In the genomic region with DNA sequence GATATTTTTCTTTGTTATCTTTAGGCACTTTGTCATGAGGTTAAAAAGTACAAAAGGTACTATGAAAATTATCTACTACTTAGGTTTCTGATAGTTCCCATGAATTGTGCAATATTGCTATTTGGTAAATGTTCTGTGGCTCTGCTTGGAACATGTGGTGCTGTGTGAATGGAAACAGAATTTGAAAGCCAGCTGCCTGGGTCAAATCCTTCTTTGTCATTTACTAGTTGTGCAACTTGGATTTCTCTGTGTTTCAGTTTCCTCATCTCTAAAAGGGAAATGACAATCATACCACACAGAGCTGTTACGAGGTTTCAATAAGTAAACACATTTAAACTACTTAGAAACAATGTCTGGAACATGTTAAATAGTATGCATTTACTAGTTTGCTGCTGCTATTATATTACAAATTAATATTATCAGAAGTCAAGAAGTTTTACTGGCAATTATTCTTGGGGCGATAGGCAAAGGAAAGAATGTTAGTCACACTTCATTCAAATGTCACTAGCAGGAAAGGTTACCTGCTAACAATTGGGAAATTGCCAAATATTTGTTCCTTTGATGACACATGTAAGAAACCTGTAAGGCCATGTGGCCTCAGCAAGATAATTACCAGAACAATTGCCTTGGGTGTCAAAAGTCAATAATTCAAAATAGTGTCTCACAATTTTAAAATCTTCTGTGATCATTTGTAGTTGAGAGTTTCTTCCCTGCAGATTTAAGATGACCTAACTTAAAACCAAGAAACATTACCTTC, we compare ENCODE assay signal across 11 cellular contexts.
DNase-seq lines count a peak whose midpoint lies in the region; ATAC-seq, FAIRE-seq and TF ChIP-seq lines count a peak whose summit lies in the region.
"Had no signal": no experiment of that assay in that cellular context is flagged by ENCODE, and none has a peak within 500 bp of the region (broad histone marks: within the 10 kb centered on the region; RNA-seq: fewer than 3 reads in every experiment).

No MANE protein-coding gene starts in this region.

- DNase-seq in EL: peak; percentile 49
- peak; percentile 53 to 90 for DNase-seq in NOMO-1 (lab: John Stamatoyannopoulos, UW; ENCODE audit: unreplicated experiment in 2 of 2)
- no peak for DNase-seq in esophagus squamous epithelium (lab: John Stamatoyannopoulos, UW)
- peak in 3 of 6 donors; percentile 12 to 68 (median 24) for DNase-seq in pancreas
- no peak for DNase-seq in thyroid gland
- DNase-seq in stimulated activated naive CD4-positive, alpha-beta T cell (lab: John Stamatoyannopoulos, UW): no peak
- no peak for DNase-seq in NCI-H1436 (lab: John Stamatoyannopoulos, UW)
- DNase-seq: midbrain, WERI-Rb-1 had no signal

- 28 to 37% methylated on average over 2 of the region's 2 CpGs for WGBS in esophagus squamous epithelium, 2 donors
- WGBS in pancreas, 2 donors: 22 to 40% methylated on average over 2 of the region's 2 CpGs
- WGBS in thyroid gland, 2 donors: 70 to 73% methylated on average over 2 of the region's 2 CpGs

- H3K9me3 ChIP-seq in esophagus squamous epithelium: no peaks in the 10 kb centered on the region
- no peaks in the 10 kb centered on the region for H3K9me3 ChIP-seq in pancreas
- H3K9me3 ChIP-seq in thyroid gland: no peaks in the 10 kb centered on the region

- no peak for TF ChIP-seq POLR2A in esophagus squamous epithelium (IDR thresholded peaks at IDR 0.05)
- TF ChIP-seq POLR2A in thyroid gland (IDR thresholded peaks at IDR 0.05): no peak

- intact Hi-C loops in esophagus squamous epithelium (cut with DNase I) (no loop called here), pancreas (cut with DNase I) (no loop called here), thyroid gland (cut with DNase I) (no loop called here)

- H3K4me1 ChIP-seq in esophagus squamous epithelium (peaks cover 0 to 17% (median 6%) of the 10 kb centered on the region in 3 donors), pancreas (peaks cover 5 to 23% (median 7%) of the 10 kb centered on the region in 3 donors), thyroid gland (no peaks in the 10 kb centered on the region)

- peak overlapping the region in 1 of 4 donors; percentile 10 for H3K4me3 ChIP-seq in esophagus squamous epithelium
- no peak overlapping the region for H3K4me3 ChIP-seq in pancreas
- no peak overlapping the region for H3K4me3 ChIP-seq in thyroid gland (replicated peaks in 1 of 3)
- H3K4me3 ChIP-seq: cardiac muscle cell had no signal

- ATAC-seq in pancreas: peak; percentile 83 to 90 (median 88)
- ATAC-seq in GM19467 (IDR thresholded peaks at IDR 0.05; ENCODE audit: unreplicated experiment): no peak

- no peak for TF ChIP-seq CTCF in esophagus squamous epithelium (IDR thresholded peaks at IDR 0.05)
- no peak for TF ChIP-seq CTCF in pancreas (IDR thresholded peaks at IDR 0.05)
- TF ChIP-seq CTCF in thyroid gland (IDR thresholded peaks at IDR 0.05): no peak

- H3K27ac ChIP-seq in esophagus squamous epithelium: peak overlapping the region; percentile 31 to 65 (median 39)
- peak overlapping the region in 2 of 4 donors; percentile 16 to 70 for H3K27ac ChIP-seq in pancreas
- no peak overlapping the region for H3K27ac ChIP-seq in thyroid gland
- H3K27ac ChIP-seq: cardiac muscle cell, WERI-Rb-1 had no signal

- H3K27me3 ChIP-seq in esophagus squamous epithelium (no peaks in the 10 kb centered on the region), pancreas (no peaks in the 10 kb centered on the region), thyroid gland (no peaks in the 10 kb centered on the region)
- H3K27me3 ChIP-seq: cardiac muscle cell had no signal

- no peak for FAIRE-seq in pancreas (lab: Jason Lieb, UNC)

- H3K36me3 ChIP-seq in esophagus squamous epithelium: peaks cover 0 to 3% (median 0%) of the 10 kb centered on the region in 3 donors
- H3K36me3 ChIP-seq in pancreas: peaks cover 0 to 7% (median 0%) of the 10 kb centered on the region in 3 donors
- no peaks in the 10 kb centered on the region for H3K36me3 ChIP-seq in thyroid gland
- H3K36me3 ChIP-seq: cardiac muscle cell, WERI-Rb-1 had no signal

Comparison
In these comparisons a context has a peak if more than half of its experiments do, and no peak if none do; other contexts are left out.
1. DNase-seq: peak in EL (single experiment) and NOMO-1 (2 of 2); none in esophagus squamous epithelium (single experiment), thyroid gland (0 of 2), stimulated activated naive CD4-positive, alpha-beta T cell (0 of 6) and NCI-H1436 (single experiment).
2. H3K27ac ChIP-seq: peak in esophagus squamous epithelium (4 of 4); none in thyroid gland (0 of 3).